Comparison of ENCODE assay signal across 13 cellular contexts in the genomic region with DNA sequence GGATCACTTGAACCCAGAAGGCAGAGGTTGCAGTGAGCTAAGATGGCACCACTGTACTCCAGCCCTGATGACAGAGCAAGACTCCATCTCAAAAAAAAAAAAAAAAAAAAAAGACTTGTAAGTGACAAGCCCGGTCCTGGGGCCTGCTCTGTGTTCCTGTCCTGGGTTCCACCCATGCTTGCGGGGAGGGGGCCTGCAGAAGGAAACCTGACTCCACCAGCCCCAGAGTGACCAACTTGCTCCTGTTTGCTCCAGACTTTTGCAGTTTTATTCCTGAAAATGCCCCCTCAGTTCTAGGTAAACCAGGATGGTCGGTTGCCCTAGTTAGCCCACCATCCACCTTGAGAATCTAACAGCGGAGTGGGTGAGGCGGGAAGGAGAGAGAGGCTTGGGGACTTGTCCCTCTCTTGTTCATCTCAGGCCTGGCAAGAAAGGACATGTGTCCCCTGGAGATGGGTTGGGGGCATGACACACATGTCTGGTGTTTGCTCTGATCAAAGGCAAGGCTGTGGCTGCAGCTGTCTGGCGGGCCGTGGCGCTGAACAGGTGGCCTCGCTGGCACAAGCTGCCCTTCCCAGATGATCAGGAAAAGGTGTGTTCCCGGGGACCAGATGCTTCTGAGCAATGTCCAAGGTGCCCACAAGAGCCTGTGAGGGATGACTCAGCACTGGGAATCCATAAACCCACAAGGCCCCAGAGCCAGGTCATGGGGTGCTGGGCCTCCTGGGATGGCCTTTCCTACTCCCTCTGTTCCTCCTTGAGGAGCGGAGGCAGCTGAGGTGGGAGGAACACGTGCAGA. TPM values are rescaled to one million over a fixed set of nuclear protein-coding genes. Genes with fewer than 3 reads are reported as not detected.
DNase-seq lines count a peak whose midpoint lies in the region; ATAC-seq and TF ChIP-seq lines count a peak whose summit lies in the region.
"Had no signal": no experiment of that assay in that cellular context is flagged by ENCODE, and none has a peak within 500 bp of the region (broad histone marks: within the 10 kb centered on the region; RNA-seq: fewer than 3 reads in every experiment).

No MANE protein-coding gene starts in this region.

- peak; percentile 55 for DNase-seq in DMS153 (lab: John Stamatoyannopoulos, UW)
- no peak for DNase-seq in DMS153 treated with DMSO at 0.1 percent for 48 hours (lab: John Stamatoyannopoulos, UW; ENCODE audit: unreplicated experiment)
- peak; percentile 87 for DNase-seq in NCI-H510A (lab: John Stamatoyannopoulos, UW)
- peak; percentile 86 for DNase-seq in colonic mucosa
- DNase-seq in skeletal muscle cell (ENCODE audit: low read depth), result peak; percentile 35
- no peak for DNase-seq in stimulated activated CD4-positive, alpha-beta T cell treated with anti-CD3 and anti-CD28 coated beads, Interleukin-2, amount 100 ng/mL, for 24 hours
- DNase-seq in kidney glomerular epithelial cell (lab: John Stamatoyannopoulos, UW), result no peak
- no peak for DNase-seq in left lung
- DNase-seq: 8988T; activated CD4-positive, alpha-beta T cell treated with anti-CD3 and anti-CD28 coated beads, Interleukin-2, amount 50 U/mL, for 4 hours; effector memory CD8-positive, alpha-beta T cell; NCI-H1048; stomach had no signal

- intact Hi-C loops in colonic mucosa (cut with DNase I), result no loop called here
- intact Hi-C loops in left lung (cut with DNase I), result no loop called here

- peaks cover 17% of the 10 kb centered on the region for H3K4me1 ChIP-seq in colonic mucosa
- peaks cover 3 to 21% of the 10 kb centered on the region in 2 donors for H3K4me1 ChIP-seq in left lung

- H3K4me3 ChIP-seq in colonic mucosa (no peak overlapping the region), skeletal muscle cell (ENCODE audit: low read depth, low read length) (no peak overlapping the region), left lung (no peak overlapping the region)
- H3K4me3 ChIP-seq: stomach had no signal

- peak overlapping the region; percentile 50 for H3K27ac ChIP-seq in colonic mucosa
- no peak overlapping the region for H3K27ac ChIP-seq in left lung

- no peak for TF ChIP-seq CTCF in colonic mucosa (IDR thresholded peaks at IDR 0.05)
- no peak for TF ChIP-seq CTCF in left lung (IDR thresholded peaks at IDR 0.05)

- H3K36me3 ChIP-seq in colonic mucosa (no peaks in the 10 kb centered on the region), left lung (no peaks in the 10 kb centered on the region)
- H3K36me3 ChIP-seq: stomach had no signal

- H3K9me3 ChIP-seq in colonic mucosa (no peaks in the 10 kb centered on the region), left lung (no peaks in the 10 kb centered on the region)
- H3K9me3 ChIP-seq: stomach had no signal

- no peak for ATAC-seq in left lung
- ATAC-seq: effector memory CD8-positive, alpha-beta T cell had no signal

- H3K27me3 ChIP-seq in colonic mucosa (no peaks in the 10 kb centered on the region), left lung (no peaks in the 10 kb centered on the region)
- H3K27me3 ChIP-seq: stomach had no signal

- H3K9ac ChIP-seq in colonic mucosa (ENCODE audit: low read depth in 2 of 2, low read length in 2 of 2), result peak overlapping the region in 1 of 2 donors; percentile 30

RNA-seq across cellular contexts. Expression of a gene that starts 9.9 kb away (rescaled TPM):
- 100 to 1,000 TPM in 1 of 2 donors, 10 to 100 TPM in 1; 81.0 to 110 TPM for total RNA-seq in colonic mucosa
- 10 to 100 TPM; 48.9 to 57.1 TPM for total RNA-seq in left lung

RNA-seq across cellular contexts. Expression of a gene that starts 30.7 kb away (rescaled TPM):
- 10 to 100 TPM; 55.3 to 66.6 TPM for total RNA-seq in colonic mucosa
- 10 to 100 TPM; 44.7 to 50.9 TPM for total RNA-seq in left lung

Comparison
In these comparisons a context has a peak if more than half of its experiments do, and no peak if none do; other contexts are left out.
1. DNase-seq: peak in DMS153 (single experiment), NCI-H510A (single experiment), colonic mucosa (single experiment) and skeletal muscle cell (single experiment); none in DMS153 treated with DMSO at 0.1 percent for 48 hours (single experiment), stimulated activated CD4-positive, alpha-beta T cell treated with anti-CD3 and anti-CD28 coated beads, Interleukin-2, amount 100 ng/mL, for 24 hours (0 of 2), kidney glomerular epithelial cell (single experiment) and left lung (0 of 2).